In genomic region chr6:145816392-145816791, GRCh38 we compare ENCODE assay signal across 12 cellular contexts. TPM values are rescaled to one million over a fixed set of nuclear protein-coding genes. Genes with fewer than 3 reads are reported as not detected.
DNase-seq lines count a peak whose midpoint lies in the region; ATAC-seq, FAIRE-seq and TF ChIP-seq lines count a peak whose summit lies in the region.
"Had no signal": no experiment of that assay in that cellular context is flagged by ENCODE, and none has a peak within 500 bp of the region (broad histone marks: within the 10 kb centered on the region; RNA-seq: fewer than 3 reads in every experiment).

No MANE protein-coding gene starts in this region.

- no peak for ATAC-seq in K562

- H3K27me3 Mint-ChIP-seq in nephron progenitor cell (ENCODE audit: low read depth, poor library complexity) = no peaks in the 10 kb centered on the region

- H3K4me2 ChIP-seq in K562 (ENCODE audit: insufficient read depth, low read length) = peak overlapping the region; percentile 95

- no peaks in the 10 kb centered on the region for H3K9me3 ChIP-seq in HUES6 (ENCODE audit: control insufficient read depth, insufficient read depth, low read depth, low read length)
- no peaks in the 10 kb centered on the region for H3K9me3 ChIP-seq in K562 (replicated peaks; ENCODE audit: control insufficient read depth, insufficient read depth, low read depth, low read length)
- H3K9me3 ChIP-seq: heart right ventricle had no signal

- peaks cover 21% of the 10 kb centered on the region for H3K4me1 ChIP-seq in HUES6 (ENCODE audit: control insufficient read depth, insufficient read depth, low read length)
- H3K4me1 ChIP-seq in K562 (replicated peaks in 1 of 2; ENCODE audit: control insufficient read depth in 2 of 2, insufficient read depth in 2 of 2, low read length in 2 of 2) = peaks cover 14 to 17% of the 10 kb centered on the region in 2 experiments

- FAIRE-seq in K562 (lab: Jason Lieb, UNC) = peak; percentile 51

- CTCF ChIA-PET in K562 (lab: Yijun Ruan, JAX; ENCODE audit: low intra/inter-chr PET ratio) = no interaction called here

- H3K4me3 ChIP-seq in HUES6 (ENCODE audit: low read depth, low read length) (peak overlapping the region; percentile 82; the same call in 1 of the 2 replicates), K562 (no peak overlapping the region)

- peak overlapping the region; percentile 98; the same call in 1 of the 2 replicates for H2AFZ ChIP-seq in K562 (ENCODE audit: low read depth, low read length)

- H3K27ac ChIP-seq in HUES6 (ENCODE audit: low read depth, low read length) = no peak overlapping the region
- 0 out of 3 replicates have a peak overlapping the region, but pooled peaks have one; percentile 2 for H3K27ac ChIP-seq in K562 (ENCODE audit: extremely low read depth, low read depth, low read length)
- H3K27ac ChIP-seq: 22Rv1 had no signal

- BruUV-seq in K562 (replicated peaks; lab: Mats Ljungman, UMichigan) = no TSS peak

- H3K27me3 ChIP-seq in HUES6 (ENCODE audit: control insufficient read depth, insufficient read depth, low read length) (no peaks in the 10 kb centered on the region), K562 (ENCODE audit: control insufficient read depth in 2 of 2, insufficient read depth in 2 of 2, low read length in 2 of 2) (no peaks in the 10 kb centered on the region)
- H3K27me3 ChIP-seq: heart right ventricle had no signal

- H3K79me2 ChIP-seq in K562 (ENCODE audit: control insufficient read depth, insufficient read depth, low read length) = peaks cover 44% of the 10 kb centered on the region

- no peaks in the 10 kb centered on the region for H3K9me3 Mint-ChIP-seq in nephron progenitor cell

- DNase-seq in DMS53 (lab: John Stamatoyannopoulos, UW) = peak; percentile 40
- no peak for DNase-seq in DMS53 treated with DMSO at 0.1 percent for 48 hours (lab: John Stamatoyannopoulos, UW; ENCODE audit: unreplicated experiment)
- DNase-seq in K562 (ENCODE audit: extremely low read depth in 1 of 4, low spot score in 3 of 4) = peak in 2 of 4 experiments; percentile 41 to 46
- DNase-seq in nephron progenitor cell = no peak
- DNase-seq in HPDE6-E6E7 (ENCODE audit: extremely low spot score) = no peak
- DNase-seq in NCI-H1048 (lab: John Stamatoyannopoulos, UW) = no peak
- no peak for DNase-seq in NCI-H2029 (lab: John Stamatoyannopoulos, UW)
- DNase-seq: activated CD8-positive, alpha-beta memory T cell treated with anti-CD3 and anti-CD28 coated beads, Interleukin-2, amount 50 U/mL, for 4 hours; heart right ventricle; NCI-H187 treated with DMSO at 0.1 percent for 48 hours had no signal

- in situ Hi-C loops in K562 (cut with MboI) = no loop called here

- H3K36me3 Mint-ChIP-seq in nephron progenitor cell (ENCODE audit: low read depth) = peaks cover 13% of the 10 kb centered on the region

- TF ChIP-seq CTCF in K562 (IDR thresholded peaks at IDR 0.05 in 2 of 3, conservative IDR thresholded peaks at IDR 0.05 in 1 of 3; ENCODE audit: insufficient read depth in 2 of 3, low read depth in 1 of 3, low read length in 3 of 3) (no peak; a peak in 1 of 6 replicates), nephron progenitor cell (IDR thresholded peaks at IDR 0.05) (no peak)

- H3K9ac ChIP-seq in HUES6 (ENCODE audit: low read length) (no peak overlapping the region), K562 (ENCODE audit: insufficient read depth in 1 of 2, low read depth in 2 of 2, low read length in 2 of 2) (peak overlapping the region in 1 of 2 experiments; percentile 89; a peak in 1 of 4 replicates)

- no peak for TF ChIP-seq EP300 in K562 (IDR thresholded peaks at IDR 0.05; ENCODE audit: low read length)

- intact Hi-C loops in K562 (cut with micrococcal nuclease) = loop anchor here (2.0 to 10.0 kb wide), 3 partner anchors 72 to 1272 kb away; no protein-coding TSS in a partner anchor

- WGBS in K562 (ENCODE audit: insufficient coverage, low coverage, missing lambda C conversion rate) = 71% methylated on average over 8 of the region's 8 CpGs

- no peak for TF ChIP-seq RAD21 in K562 (CRISPR knock-in tag; conservative IDR thresholded peaks at IDR 0.05 in 1 of 2, IDR thresholded peaks at IDR 0.05 in 1 of 2)

- TF ChIP-seq POLR2A in K562 (conservative IDR thresholded peaks at IDR 0.05) = no peak

- no peaks in the 10 kb centered on the region for H4K20me1 ChIP-seq in K562 (replicated peaks; ENCODE audit: control insufficient read depth, insufficient read depth, low read length)

- peak overlapping the region; percentile 89 for H3K4me3 Mint-ChIP-seq in nephron progenitor cell

- peaks cover 30% of the 10 kb centered on the region for H3K4me1 Mint-ChIP-seq in nephron progenitor cell

- POLR2A ChIA-PET in K562 (lab: Yijun Ruan, JAX) = interaction anchor here (1.8 to 2.3 kb wide), 4 partner anchors 15 to 80 kb away, joined by 5 to 16 read pairs (median 10); partner anchors contain the start of gene EPM2A

- H3K9me1 ChIP-seq in K562 (ENCODE audit: control insufficient read depth, insufficient read depth, low read length) = no peaks in the 10 kb centered on the region

- H3K27ac Mint-ChIP-seq in nephron progenitor cell = peak overlapping the region; percentile 69

- H3K36me3 ChIP-seq in HUES6 (ENCODE audit: control insufficient read depth, insufficient read depth, low read length) = no peaks in the 10 kb centered on the region
- no peaks in the 10 kb centered on the region for H3K36me3 ChIP-seq in K562 (ENCODE audit: control insufficient read depth, insufficient read depth, low read length)
- H3K36me3 ChIP-seq: heart right ventricle had no signal

TF ChIP-seq in K562, 482 proteins besides CTCF, POLR2A, EP300 and RAD21 (continues in another document):
- TF ChIP-seq CREB1 (IDR thresholded peaks at IDR 0.05) (no peak), CREB1 (CRISPR knock-in tag; IDR thresholded peaks at IDR 0.05) (no peak)
- TF ChIP-seq, protein P1, sequence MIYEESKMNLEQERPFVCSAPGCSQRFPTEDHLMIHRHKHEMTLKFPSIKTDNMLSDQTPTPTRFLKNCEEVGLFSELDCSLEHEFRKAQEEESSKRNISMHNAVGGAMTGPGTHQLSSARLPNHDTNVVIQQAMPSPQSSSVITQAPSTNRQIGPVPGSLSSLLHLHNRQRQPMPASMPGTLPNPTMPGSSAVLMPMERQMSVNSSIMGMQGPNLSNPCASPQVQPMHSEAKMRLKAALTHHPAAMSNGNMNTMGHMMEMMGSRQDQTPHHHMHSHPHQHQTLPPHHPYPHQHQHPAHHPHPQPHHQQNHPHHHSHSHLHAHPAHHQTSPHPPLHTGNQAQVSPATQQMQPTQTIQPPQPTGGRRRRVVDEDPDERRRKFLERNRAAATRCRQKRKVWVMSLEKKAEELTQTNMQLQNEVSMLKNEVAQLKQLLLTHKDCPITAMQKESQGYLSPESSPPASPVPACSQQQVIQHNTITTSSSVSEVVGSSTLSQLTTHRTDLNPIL (CRISPR knock-in tag; IDR thresholded peaks at IDR 0.05) = no peak
- TF ChIP-seq, protein P2, sequence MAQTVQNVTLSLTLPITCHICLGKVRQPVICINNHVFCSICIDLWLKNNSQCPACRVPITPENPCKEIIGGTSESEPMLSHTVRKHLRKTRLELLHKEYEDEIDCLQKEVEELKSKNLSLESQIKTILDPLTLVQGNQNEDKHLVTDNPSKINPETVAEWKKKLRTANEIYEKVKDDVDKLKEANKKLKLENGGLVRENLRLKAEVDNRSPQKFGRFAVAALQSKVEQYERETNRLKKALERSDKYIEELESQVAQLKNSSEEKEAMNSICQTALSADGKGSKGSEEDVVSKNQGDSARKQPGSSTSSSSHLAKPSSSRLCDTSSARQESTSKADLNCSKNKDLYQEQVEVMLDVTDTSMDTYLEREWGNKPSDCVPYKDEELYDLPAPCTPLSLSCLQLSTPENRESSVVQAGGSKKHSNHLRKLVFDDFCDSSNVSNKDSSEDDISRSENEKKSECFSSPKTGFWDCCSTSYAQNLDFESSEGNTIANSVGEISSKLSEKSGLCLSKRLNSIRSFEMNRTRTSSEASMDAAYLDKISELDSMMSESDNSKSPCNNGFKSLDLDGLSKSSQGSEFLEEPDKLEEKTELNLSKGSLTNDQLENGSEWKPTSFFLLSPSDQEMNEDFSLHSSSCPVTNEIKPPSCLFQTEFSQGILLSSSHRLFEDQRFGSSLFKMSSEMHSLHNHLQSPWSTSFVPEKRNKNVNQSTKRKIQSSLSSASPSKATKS (CRISPR knock-in tag; IDR thresholded peaks at IDR 0.05) = no peak

RNA-seq across cellular contexts. Expression of gene FBXO30, which starts 1.8 kb away (rescaled TPM):
- total RNA-seq in K562 (2011; cell fraction: chromatin; rRNA removed; ENCODE audit: low replicate concordance) = 6.6 and 33.3 TPM in 2 replicates
- total RNA-seq in K562 (2011; cell fraction: nucleolus; rRNA removed) = 3.3 and 6.4 TPM in 2 replicates
- 13.1 and 22.1 TPM in 2 replicates for total RNA-seq in K562 (2011; cell fraction: nucleoplasm; rRNA removed)
- total RNA-seq in K562 (2014; rRNA removed) (5.5 and 5.9 TPM in 2 replicates), K562 (2014; rRNA removed; fragmentation: Illumina TruSeq; extraction: Trizol) (9.4 and 10.0 TPM in 2 replicates), K562 (2015; rRNA removed; fragmentation: Illumina TruSeq; extraction: Trizol) (6.7 and 7.1 TPM in 2 replicates), K562 (2021) (11.1 and 11.8 TPM in 2 replicates)
- polyA plus RNA-seq in K562 (2011; rRNA removed) (9.0 and 12.8 TPM in 2 replicates), K562 (2014; fragmentation: Illumina TruSeq; extraction: Trizol) (9.6 and 10.0 TPM in 2 replicates), K562 (2014; fragmentation: Nextera tagmentation; extraction: Ambion mirVana) (1 to 10 TPM; 3.6 to 3.7 TPM), K562 (2014; rRNA removed) (6.7 and 7.1 TPM in 2 replicates)
- polyA plus RNA-seq in K562 (2011; cell fraction: cytosol; rRNA removed) = 1.8 and 4.4 TPM in 2 replicates
- 4.8 and 6.1 TPM in 2 replicates for polyA plus RNA-seq in K562 (2011; cell fraction: nucleus; rRNA removed)
- polyA plus RNA-seq in K562 (2012) = 6.8 and 7.8 TPM in 2 replicates
- polyA minus RNA-seq in K562 (2011; rRNA and poly(A)+ RNA removed) = 27.3 and 27.8 TPM in 2 replicates
- 5.6 and 7.0 TPM in 2 replicates for polyA minus RNA-seq in K562 (2011; cell fraction: cytosol; rRNA and poly(A)+ RNA removed)
- polyA minus RNA-seq in K562 (2011; cell fraction: nucleus; rRNA and poly(A)+ RNA removed) = 13.2 and 24.0 TPM in 2 replicates
